Comparison of ENCODE assay signal across 29 cellular contexts in genomic region chr6:125110056-125110455, GRCh38.
DNase-seq lines count a peak whose midpoint lies in the region; TF ChIP-seq lines count a peak whose summit lies in the region.
"Had no signal": no experiment of that assay in that cellular context is flagged by ENCODE, and none has a peak within 500 bp of the region (broad histone marks: within the 10 kb centered on the region; RNA-seq: fewer than 3 reads in every experiment).

No MANE protein-coding gene starts in this region.

- no peak overlapping the region for H3K27ac ChIP-seq in HEK293 (ENCODE audit: extremely low read depth, low read depth, low read length)
- H3K27ac ChIP-seq: 22Rv1; A549; BLaER1; BLaER1 treated with 17β-estradiol and CSF1 and Interleukin-3, amounts not matched to agents 10 nM and 100 nM; C4-2B had no signal

- intact Hi-C loops in head of caudate nucleus (cut with DNase I): loop anchor here (5.0 kb wide), 2 partner anchors 153 to 238 kb away; no protein-coding TSS in a partner anchor

- DNase-seq in OCI-M1 (lab: John Stamatoyannopoulos, UW) (peak; percentile 21), inferior parietal cortex (ENCODE audit: extremely low spot score) (no peak), head of caudate nucleus (no peak)
- DNase-seq: 8988T; ACHN; AML-193; BE2C; C1 segment of cervical spinal cord; Caco-2; Calu3; CD4-positive, alpha-beta memory T cell; CD4-positive, alpha-beta T cell; CD4-positive, CD25-positive, alpha-beta regulatory T cell; CD8-positive, alpha-beta memory T cell; CD8-positive, alpha-beta T cell; COR-L47; DMS 273 treated with DMSO at 0.1 percent for 48 hours; DMS153; DMS53; DMS79; DMS79 treated with DMSO at 0.1 percent for 48 hours; DND-41; EL had no signal

- H3K9me3 ChIP-seq in HEK293 (ENCODE audit: control insufficient read depth, insufficient read depth, low read depth, low read length): no peaks in the 10 kb centered on the region
- H3K9me3 ChIP-seq: BE2C had no signal

- POLR2A ChIA-PET in HEK293 (lab: Yijun Ruan, JAX): no interaction called here

- H3K4me1 ChIP-seq in HEK293 (ENCODE audit: control insufficient read depth, insufficient read depth, low read length): no peaks in the 10 kb centered on the region
- H3K4me1 ChIP-seq: A549; BE2C; BLaER1; BLaER1 treated with 17β-estradiol and CSF1 and Interleukin-3, amounts not matched to agents 10 nM and 100 nM; Caco-2 had no signal

- TF ChIP-seq CTCF in HEK293 (tag by site-specific recombination; IDR thresholded peaks at IDR 0.05): no peak

- no peaks in the 10 kb centered on the region for H3K36me3 ChIP-seq in HEK293 (ENCODE audit: control insufficient read depth in 2 of 2, insufficient read depth in 1 of 2, low read length in 2 of 2)
- H3K36me3 ChIP-seq: BE2C, BLaER1 had no signal

- no peak overlapping the region for H3K4me3 ChIP-seq in HEK293 (ENCODE audit: low read depth, low read length)
- H3K4me3 ChIP-seq: A549; BLaER1; BLaER1 treated with 17β-estradiol and CSF1 and Interleukin-3, amounts not matched to agents 10 nM and 100 nM had no signal

- CTCF ChIA-PET in HEK293 (lab: Yijun Ruan, JAX): interaction anchor here (0.9 to 5.0 kb wide), 3 partner anchors 9 to 239 kb away, joined by 3 to 151 read pairs (median 5); no protein-coding TSS in a partner anchor

TF ChIP-seq in HEK293, 187 proteins besides CTCF, POLR2A, EP300 and RAD21:
- TF ChIP-seq KLF10 (tag by site-specific recombination; IDR thresholded peaks at IDR 0.05) (no peak), ZNF292 (tag by site-specific recombination; IDR thresholded peaks at IDR 0.05; ENCODE audit: borderline replicate concordance, low read depth) (no peak), SETDB1 (IDR thresholded peaks at IDR 0.05; ENCODE audit: insufficient read length, low read length) (peak; percentile 98), TRIM28 (IDR thresholded peaks at IDR 0.05; ENCODE audit: borderline replicate concordance, low read length) (peak; percentile 71; the same call in 1 of the 2 replicates), KLF8 (tag by site-specific recombination; IDR thresholded peaks at IDR 0.05) (no peak), ZNF529 (tag by site-specific recombination; IDR thresholded peaks at IDR 0.05; ENCODE audit: insufficient replicate concordance) (peak; percentile 92), ZFP3 (tag by site-specific recombination; IDR thresholded peaks at IDR 0.05; ENCODE audit: low read depth) (no peak), ZNF394 (tag by site-specific recombination; IDR thresholded peaks at IDR 0.05; ENCODE audit: borderline replicate concordance) (no peak), SALL2 (tag by site-specific recombination; IDR thresholded peaks at IDR 0.05; ENCODE audit: borderline replicate concordance) (no peak), ZNF398 (tag by site-specific recombination; IDR thresholded peaks at IDR 0.05) (no peak), ZNF426 (tag by site-specific recombination; IDR thresholded peaks at IDR 0.05) (no peak), ATF2 (tag by site-specific recombination; IDR thresholded peaks at IDR 0.05; ENCODE audit: low read depth) (no peak), ZNF747 (tag by site-specific recombination; IDR thresholded peaks at IDR 0.05) (no peak)
